In the genomic region with DNA sequence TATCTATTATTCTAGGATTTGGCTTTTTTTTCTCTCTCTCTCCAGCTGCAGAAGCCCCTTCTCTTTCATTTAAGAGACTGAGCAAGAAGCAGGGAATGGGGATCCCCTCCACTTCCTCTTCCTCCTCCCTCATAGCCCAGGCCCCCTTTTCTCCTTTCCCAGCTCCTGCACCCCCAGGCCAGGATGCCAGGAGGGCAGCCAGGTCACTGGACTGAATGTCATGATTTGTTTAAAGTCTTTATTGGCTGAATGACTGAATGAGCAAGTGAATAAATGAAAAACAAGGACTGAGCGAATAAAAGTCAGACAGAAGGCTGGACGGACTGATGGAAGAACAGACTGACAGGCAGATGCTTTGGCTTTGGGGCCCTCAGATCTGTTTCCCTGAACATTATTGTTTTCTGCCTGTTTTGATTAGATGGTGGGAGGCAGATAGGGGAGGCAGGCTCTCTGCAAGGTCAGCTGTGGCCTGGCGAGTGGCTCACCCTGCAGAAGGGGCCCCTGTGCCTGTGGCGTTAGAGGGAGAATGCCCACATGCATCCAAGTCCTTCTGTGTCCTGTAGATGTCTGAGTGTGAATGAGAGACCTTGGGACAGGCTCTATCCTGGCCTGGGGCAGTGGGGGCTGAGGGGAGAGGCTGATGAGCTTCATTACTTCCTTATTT, we compare ENCODE assay signal across 20 cellular contexts. TPM values are rescaled to one million over a fixed set of nuclear protein-coding genes. Genes with fewer than 3 reads are reported as not detected.
DNase-seq lines count a peak whose midpoint lies in the region; ATAC-seq, FAIRE-seq and TF ChIP-seq lines count a peak whose summit lies in the region.
"Had no signal": no experiment of that assay in that cellular context is flagged by ENCODE, and none has a peak within 500 bp of the region (broad histone marks: within the 10 kb centered on the region; RNA-seq: fewer than 3 reads in every experiment).

No MANE protein-coding gene starts in this region.

- H4K91ac ChIP-seq in H1 (replicated peaks; ENCODE audit: insufficient read length, low read length), result no peak overlapping the region

- no peak overlapping the region for H3K18ac ChIP-seq in H1 (ENCODE audit: extremely low read depth, low read length)

- H3K4me2 ChIP-seq in DOHH2 (ENCODE audit: low read length), result peak overlapping the region; percentile 53
- peak overlapping the region; percentile 73 for H3K4me2 ChIP-seq in OCI-LY3 (ENCODE audit: low read length)
- H3K4me2 ChIP-seq in H1 (ENCODE audit: insufficient read depth in 1 of 2, low read depth in 2 of 2, low read length in 2 of 2), result no peak overlapping the region

- H2BK15ac ChIP-seq in H1 (ENCODE audit: low read length), result no peak overlapping the region

- POLR2A ChIA-PET in H1 (lab: Charles Lee; ENCODE audit: partially characterized antibody), result interaction anchor here (0.6 to 2.2 kb wide), 9 partner anchors 8 to 149 kb away, joined by 3 to 6 read pairs (median 3); a partner anchor contains a TSS

- ATAC-seq in HG02973 (IDR thresholded peaks at IDR 0.05; ENCODE audit: unreplicated experiment), result no peak

- CTCF ChIA-PET in H1 (lab: Charles Lee; ENCODE audit: partially characterized antibody), result interaction anchor here (1.0 to 3.3 kb wide), 11 partner anchors 12 to 121 kb away, joined by 3 to 22 read pairs (median 4); a partner anchor contains a TSS

- H2BK20ac ChIP-seq in H1 (ENCODE audit: low read length), result peak overlapping the region; percentile 13; the same call in 1 of the 2 replicates

- H3K14ac ChIP-seq in H1 (ENCODE audit: insufficient read length), result no peak overlapping the region

- H3K27ac ChIP-seq in DOHH2 (ENCODE audit: low read depth, low read length) (peak overlapping the region; percentile 31), OCI-LY3 (ENCODE audit: low read length) (0 out of 2 replicates have a peak overlapping the region, but pooled peaks have one; percentile 2), H1 (ENCODE audit: low read depth, low read length) (no peak overlapping the region)
- H3K27ac ChIP-seq: epithelial cell of prostate, Peyer's patch, uterus had no signal

- DNase-seq in H1 (ENCODE audit: low read depth in 1 of 2, low spot score in 2 of 2) (no peak), posterior vena cava (ENCODE audit: low spot score) (peak; percentile 56), HK-2 (ENCODE audit: unreplicated experiment) (no peak), H4 (ENCODE audit: low spot score) (no peak), D341Med (ENCODE audit: low spot score) (no peak)
- DNase-seq: activated CD4-positive, alpha-beta T cell treated with anti-CD3 and anti-CD28 coated beads, Interleukin-2, amount 50 U/mL, for 48 hours; activated T-cell treated with anti-CD3 and anti-CD28 coated beads, Interleukin-2, amount 50 U/mL, for 24 hours; foreskin melanocyte; HFFc6; NCI-H1417 treated with DMSO at 0.1 percent for 48 hours; stimulated activated CD4-positive, alpha-beta T cell treated with anti-CD3 and anti-CD28 coated beads, Interleukin-1b, Interleukin-23, amount 100 ng/mL, for 48 hours had no signal

- no peak for FAIRE-seq in H1 (lab: Jason Lieb, UNC)
- FAIRE-seq: D721Med, G401.6, TTC549 had no signal

- WGBS in H1 (ENCODE audit: extremely low coverage in 1 of 2, insufficient coverage in 1 of 2, insufficient read length in 1 of 2, insufficient replicate concordance in 2 of 2, low coverage in 1 of 2, low lambda C conversion rate in 2 of 2, missing lambda C conversion rate in 1 of 2), 2 experiments, result 92% methylated on average over 4 of the region's 4 CpGs; no CpG with 5 or more reads in 1 of the 2 experiments

- no peak overlapping the region for H3K4ac ChIP-seq in H1 (replicated peaks; ENCODE audit: insufficient read length, low read depth, low read length)

- no peak for TF ChIP-seq RAD21 in H1 (IDR thresholded peaks at IDR 0.05 in 1 of 2, conservative IDR thresholded peaks at IDR 0.05 in 1 of 2; ENCODE audit: low read depth in 2 of 2, low read length in 2 of 2)

- peaks cover 8% of the 10 kb centered on the region; the same call in 1 of the 2 replicates for H3F3A ChIP-seq in DOHH2 (ENCODE audit: control insufficient read depth, insufficient read depth)

- H4K8ac ChIP-seq in H1 (ENCODE audit: extremely low read depth, insufficient read depth, low read length), result no peak overlapping the region

- peak overlapping the region; percentile 71 for H2AFZ ChIP-seq in OCI-LY3 (ENCODE audit: low read depth, low read length)
- no peak overlapping the region for H2AFZ ChIP-seq in H1 (ENCODE audit: low read length)

- H3K79me2 ChIP-seq in DOHH2 (ENCODE audit: control insufficient read depth, low read length), result no peaks in the 10 kb centered on the region
- no peaks in the 10 kb centered on the region for H3K79me2 ChIP-seq in OCI-LY3 (ENCODE audit: low read length)
- H3K79me2 ChIP-seq in H1 (ENCODE audit: control insufficient read depth in 1 of 2, insufficient read depth in 2 of 2, low read length in 2 of 2), result no peaks in the 10 kb centered on the region

- H3K56ac ChIP-seq in H1 (replicated peaks; ENCODE audit: insufficient read length, low read depth, low read length), result no peak overlapping the region

- 0 out of 2 replicates have a peak overlapping the region, but pooled peaks have one; percentile 34 for H2BK12ac ChIP-seq in H1 (ENCODE audit: low read depth, low read length)

- intact Hi-C loops in posterior vena cava (cut with DNase I), result loop anchor here (10.0 kb wide), 2 partner anchors 70 to 120 kb away; no protein-coding TSS in a partner anchor

- H3K9ac ChIP-seq in OCI-LY3 (ENCODE audit: low read length), result peak overlapping the region; percentile 46; the same call in 1 of the 2 replicates
- no peak overlapping the region for H3K9ac ChIP-seq in H1 (replicated peaks in 1 of 4; ENCODE audit: extremely low read depth in 1 of 4, low read depth in 3 of 4, low read length in 3 of 4)

- H3K9me3 ChIP-seq in DOHH2 (ENCODE audit: control insufficient read depth, insufficient read depth, low read length), result no peaks in the 10 kb centered on the region
- no peaks in the 10 kb centered on the region for H3K9me3 ChIP-seq in OCI-LY3 (ENCODE audit: insufficient read depth, low read length)
- no peaks in the 10 kb centered on the region for H3K9me3 ChIP-seq in H1 (ENCODE audit: insufficient read depth in 2 of 2, low read depth in 1 of 2, low read length in 1 of 2)
- H3K9me3 ChIP-seq: Peyer's patch, uterus had no signal

- H3K4me3 ChIP-seq in DOHH2 (ENCODE audit: low read length) (peak overlapping the region; percentile 28), OCI-LY3 (ENCODE audit: low read length) (peak overlapping the region; percentile 24; the same call in 1 of the 2 replicates), H1 (ENCODE audit: extremely low read depth in 1 of 4, insufficient read depth in 2 of 4, low read depth in 3 of 4, low read length in 4 of 4) (no peak overlapping the region)
- H3K4me3 ChIP-seq: Peyer's patch, uterus had no signal

- H4K20me1 ChIP-seq in DOHH2 (ENCODE audit: control insufficient read depth, insufficient read depth, low read depth, low read length) (no peaks in the 10 kb centered on the region), OCI-LY3 (ENCODE audit: insufficient read depth, low read length) (no peaks in the 10 kb centered on the region), H1 (replicated peaks in 1 of 2; ENCODE audit: control insufficient read depth in 1 of 2, insufficient read depth in 2 of 2, low read length in 2 of 2) (no peaks in the 10 kb centered on the region)

- no peak overlapping the region for H2AK5ac ChIP-seq in H1 (ENCODE audit: low read depth, low read length)

- no peaks in the 10 kb centered on the region for H3K36me3 ChIP-seq in DOHH2 (ENCODE audit: control insufficient read depth, low read length)
- H3K36me3 ChIP-seq in OCI-LY3 (replicated peaks; ENCODE audit: low read depth, low read length), result no peaks in the 10 kb centered on the region
- no peaks in the 10 kb centered on the region for H3K36me3 ChIP-seq in H1 (ENCODE audit: control insufficient read depth in 2 of 4, insufficient read depth in 4 of 4, low read length in 3 of 4)
- H3K36me3 ChIP-seq: Peyer's patch, uterus had no signal

- peaks cover 47% of the 10 kb centered on the region for H3K4me1 ChIP-seq in DOHH2 (ENCODE audit: control insufficient read depth, low read length)
- H3K4me1 ChIP-seq in OCI-LY3 (ENCODE audit: low read length), result peaks cover 29% of the 10 kb centered on the region
- peaks cover 2 to 27% (median 21%) of the 10 kb centered on the region in 4 experiments for H3K4me1 ChIP-seq in H1 (replicated peaks in 1 of 4; ENCODE audit: control insufficient read depth in 3 of 4, insufficient read depth in 4 of 4, low read length in 3 of 4)
- H3K4me1 ChIP-seq: uterus had no signal

- no peaks in the 10 kb centered on the region for H3K79me1 ChIP-seq in H1 (ENCODE audit: low read depth, low read length)

- no peaks in the 10 kb centered on the region for H3K9me2 ChIP-seq in DOHH2 (replicated peaks; ENCODE audit: control insufficient read depth, low read length)

- no peak for TF ChIP-seq EP300 in H1 (IDR thresholded peaks at IDR 0.05; ENCODE audit: borderline replicate concordance in 1 of 2, low read depth in 2 of 2, low read length in 2 of 2)

- H3K27me3 ChIP-seq in DOHH2 (ENCODE audit: control insufficient read depth, low read length) (no peaks in the 10 kb centered on the region), OCI-LY3 (ENCODE audit: low read depth, low read length) (no peaks in the 10 kb centered on the region), H1 (replicated peaks in 1 of 4; ENCODE audit: control insufficient read depth in 3 of 4, extremely low read depth in 1 of 4, insufficient read depth in 3 of 4, low read length in 3 of 4) (no peaks in the 10 kb centered on the region)
- H3K27me3 ChIP-seq: Peyer's patch, uterus had no signal

- no peak overlapping the region; the same call in 1 of the 2 replicates for H2BK5ac ChIP-seq in H1 (ENCODE audit: low read depth, low read length)

- TF ChIP-seq CTCF in DOHH2 (IDR thresholded peaks at IDR 0.05; ENCODE audit: low read depth, low read length, poor library complexity, severe bottlenecking) (no peak), OCI-LY3 (IDR thresholded peaks at IDR 0.05; ENCODE audit: low read depth, low read length) (no peak), H1 (IDR thresholded peaks at IDR 0.05; ENCODE audit: control extremely low read depth in 1 of 3, insufficient read depth in 1 of 3, low read depth in 1 of 3, low read length in 3 of 3) (no peak)

- H2BK120ac ChIP-seq in H1 (replicated peaks; ENCODE audit: low read depth, low read length), result no peak overlapping the region

- H3K23me2 ChIP-seq in H1 (ENCODE audit: low read depth, low read length), result peaks cover 10% of the 10 kb centered on the region

- no peak overlapping the region for H4K5ac ChIP-seq in H1 (ENCODE audit: insufficient read length, low read depth, low read length)

- no peak for TF ChIP-seq POLR2A in H1 (IDR thresholded peaks at IDR 0.05; ENCODE audit: control extremely low read depth in 1 of 2, low read depth in 2 of 2, low read length in 2 of 2)

- no peak overlapping the region for H3K23ac ChIP-seq in H1 (ENCODE audit: insufficient read length)

RNA-seq across cellular contexts. Expression of a gene that starts 20.3 kb away (rescaled TPM):
- total RNA-seq in H1 (2021; fragmentation: NEBNext Ultra II Directional; extraction: Animal tissue kit (Norgen Biotek cat#: 25700)), result 25.8 and 26.2 TPM in 2 replicates
- 15.6 and 29.0 TPM in 2 replicates for polyA plus RNA-seq in H1 (2011; rRNA removed)
- 20.6 TPM for polyA plus RNA-seq in H1 (2011; cell fraction: cytosol; rRNA removed)
- 126 TPM for polyA plus RNA-seq in H1 (2011; cell fraction: nucleus; rRNA removed)
- 17.3 to 29.1 TPM (median 22.1 TPM) in 4 replicates for polyA plus RNA-seq in H1 (2012, experiment 1 of 2)
- 15.4 TPM for polyA plus RNA-seq in H1 (2012, experiment 2 of 2)
- 13.4 TPM for polyA plus RNA-seq in H1 (2013, experiment 1 of 2)
- polyA plus RNA-seq in H1 (2013, experiment 2 of 2), result 13.0 TPM
- 7.5 and 9.4 TPM in 2 replicates for polyA minus RNA-seq in H1 (2011; rRNA and poly(A)+ RNA removed)
- 14.0 TPM for polyA minus RNA-seq in H1 (2011; cell fraction: cytosol; rRNA and poly(A)+ RNA removed)
- 22.9 TPM for polyA minus RNA-seq in H1 (2011; cell fraction: nucleus; rRNA and poly(A)+ RNA removed)
- 1 to 10 TPM; 3.8 to 5.3 TPM for total RNA-seq in posterior vena cava
- 2.4 and 3.5 TPM in 2 replicates for total RNA-seq in H4 (2014; rRNA removed; shearing (Covaris generic))

RNA-seq across cellular contexts. Expression of a gene that starts 31.3 kb away (rescaled TPM):
- 1.8 and 2.0 TPM in 2 replicates for total RNA-seq in H1 (2021; fragmentation: NEBNext Ultra II Directional; extraction: Animal tissue kit (Norgen Biotek cat#: 25700))
- 2.9 and 4.2 TPM in 2 replicates for polyA plus RNA-seq in H1 (2011; rRNA removed)
- 4.7 TPM for polyA plus RNA-seq in H1 (2011; cell fraction: cytosol; rRNA removed)
- polyA plus RNA-seq in H1 (2011; cell fraction: nucleus; rRNA removed), result 13.1 TPM
- polyA plus RNA-seq in H1 (2012, experiment 1 of 2), result 1.9 to 2.6 TPM (median 2.1 TPM) in 4 replicates
- 0.84 TPM for polyA plus RNA-seq in H1 (2012, experiment 2 of 2)
- polyA plus RNA-seq in H1 (2013, experiment 1 of 2), result 1.4 TPM
- 1.0 TPM for polyA plus RNA-seq in H1 (2013, experiment 2 of 2)
- polyA minus RNA-seq in H1 (2011; rRNA and poly(A)+ RNA removed), result 2.2 and 3.0 TPM in 2 replicates
- polyA minus RNA-seq in H1 (2011; cell fraction: cytosol; rRNA and poly(A)+ RNA removed), result 1.2 TPM
- polyA minus RNA-seq in H1 (2011; cell fraction: nucleus; rRNA and poly(A)+ RNA removed), result 5.6 TPM
- 10 to 100 TPM; 13.5 to 23.0 TPM for total RNA-seq in posterior vena cava
- 3.6 and 9.9 TPM in 2 replicates for total RNA-seq in H4 (2014; rRNA removed; shearing (Covaris generic))

Comparison
In these comparisons a context has a peak if more than half of its experiments do, and no peak if none do; other contexts are left out.
1. H3K4me2 ChIP-seq: peak in DOHH2 (single experiment) and OCI-LY3 (single experiment); none in H1 (0 of 2).
2. H3K4me3 ChIP-seq: peak in DOHH2 (single experiment) and OCI-LY3 (single experiment); none in H1 (0 of 4).